In genomic region chr3:120772081-120772480, GRCh38 we compare ENCODE assay signal across 17 cellular contexts. TPM values are rescaled to one million over a fixed set of nuclear protein-coding genes. Genes with fewer than 3 reads are reported as not detected.
DNase-seq lines count a peak whose midpoint lies in the region; ATAC-seq, FAIRE-seq and TF ChIP-seq lines count a peak whose summit lies in the region.
"Had no signal": no experiment of that assay in that cellular context is flagged by ENCODE, and none has a peak within 500 bp of the region (broad histone marks: within the 10 kb centered on the region; RNA-seq: fewer than 3 reads in every experiment).

No MANE protein-coding gene starts in this region.

- no peaks in the 10 kb centered on the region for H3K36me3 ChIP-seq in A673 (ENCODE audit: insufficient read depth, low read length, poor library complexity, severe bottlenecking)
- peaks cover 0 to 3% of the 10 kb centered on the region in 2 experiments; a peak in 2 of 4 replicates for H3K36me3 ChIP-seq in GM12878 (ENCODE audit: control insufficient read depth in 2 of 2, insufficient read depth in 2 of 2, low read length in 1 of 2)
- peaks cover 16% of the 10 kb centered on the region for H3K36me3 ChIP-seq in CD4-positive, alpha-beta memory T cell (ENCODE audit: insufficient read depth, low read length)

- CTCF ChIA-PET in A673 (lab: Charles Lee), result no interaction called here
- CTCF ChIA-PET in GM12878 (lab: Yijun Ruan, JAX), result interaction anchor here (0.6 to 1.9 kb wide), 8 partner anchors 9 to 623 kb away, joined by 3 to 14 read pairs (median 3); no protein-coding TSS in a partner anchor
- CTCF ChIA-PET in CD4-positive, alpha-beta memory T cell (lab: Charles Lee; ENCODE audit: partially characterized antibody), result interaction anchor here (0.8 to 1.7 kb wide), 3 partner anchors 23 to 354 kb away, joined by 3 to 7 read pairs (median 6); no protein-coding TSS in a partner anchor

- no peak for TF ChIP-seq EP300 in GM12878 (IDR thresholded peaks at IDR 0.05; ENCODE audit: borderline replicate concordance in 1 of 2, control insufficient read depth in 1 of 2, low read depth in 2 of 2, low read length in 2 of 2)

- H3K9me3 Mint-ChIP-seq in CD4-positive, alpha-beta memory T cell, result no peaks in the 10 kb centered on the region
- H3K9me3 Mint-ChIP-seq: CD4-positive, CD25-positive, alpha-beta regulatory T cell had no signal

- H3K4me2 ChIP-seq in GM12878 (ENCODE audit: control insufficient read depth, insufficient read depth), result no peak overlapping the region
- H3K4me2 ChIP-seq: BLaER1 treated with 17β-estradiol and CSF1 and Interleukin-3, amounts not matched to agents 10 nM and 100 nM had no signal

- no peak for TF ChIP-seq CTCF in A673 (conservative IDR thresholded peaks at IDR 0.05; ENCODE audit: low read depth, low read length)
- TF ChIP-seq CTCF in GM12878 (IDR thresholded peaks at IDR 0.05 in 2 of 3, conservative IDR thresholded peaks at IDR 0.05 in 1 of 3; ENCODE audit: control insufficient read depth in 2 of 3, extremely low read depth in 1 of 3, insufficient read depth in 1 of 3, low read depth in 3 of 3, low read length in 3 of 3), result no peak

- no peak for TF ChIP-seq RAD21 in GM12878 (IDR thresholded peaks at IDR 0.05; ENCODE audit: insufficient read depth, low read depth, low read length)

- H3K4me1 Mint-ChIP-seq in CD4-positive, alpha-beta memory T cell, result peaks cover 18 to 29% (median 24%) of the 10 kb centered on the region in 4 donors

- no peak overlapping the region for H3K4me3 Mint-ChIP-seq in CD4-positive, alpha-beta memory T cell

- POLR2A ChIA-PET in A673 (lab: Charles Lee; ENCODE audit: low non-redundant PET) (no interaction called here), GM12878 (lab: Charles Lee) (interaction anchor here (0.7 to 1.3 kb wide), 4 partner anchors 8 to 31 kb away, joined by 3 read pairs; no protein-coding TSS in a partner anchor)
- POLR2A ChIA-PET in CD4-positive, alpha-beta memory T cell (lab: Charles Lee; ENCODE audit: partially characterized antibody), result interaction anchor here (0.7 to 1.5 kb wide), 2 partner anchors 175 kb away, joined by 3 read pairs; no protein-coding TSS in a partner anchor

- RAD21 ChIA-PET in GM12878 (lab: Charles Lee; ENCODE audit: unreplicated experiment), result interaction anchor here (1.1 to 1.4 kb wide), 2 partner anchors 9 kb away, joined by 4 to 9 read pairs; no protein-coding TSS in a partner anchor

- H3K9me3 ChIP-seq in A673 (ENCODE audit: low read depth, low read length, poor library complexity, severe bottlenecking), result no peaks in the 10 kb centered on the region
- no peaks in the 10 kb centered on the region for H3K9me3 ChIP-seq in GM12878 (replicated peaks; ENCODE audit: control insufficient read depth, insufficient read depth, low read length)
- H3K9me3 ChIP-seq in CD4-positive, alpha-beta memory T cell (ENCODE audit: control insufficient read depth in 1 of 2, low read length in 2 of 2), result no peaks in the 10 kb centered on the region
- H3K9me3 ChIP-seq: BLaER1 treated with 17β-estradiol and CSF1 and Interleukin-3, amounts not matched to agents 10 nM and 100 nM; HAP-1 had no signal

- no peaks in the 10 kb centered on the region for H3K27me3 Mint-ChIP-seq in CD4-positive, alpha-beta memory T cell
- H3K27me3 Mint-ChIP-seq: CD4-positive, CD25-positive, alpha-beta regulatory T cell had no signal

- no peak overlapping the region for H3K4me3 ChIP-seq in A673 (ENCODE audit: low read depth, low read length, poor library complexity, severe bottlenecking)
- H3K4me3 ChIP-seq in GM12878, result no peak overlapping the region
- no peak overlapping the region for H3K4me3 ChIP-seq in CD4-positive, alpha-beta memory T cell (ENCODE audit: low read length in 2 of 2)
- H3K4me3 ChIP-seq: BLaER1 treated with 17β-estradiol and CSF1 and Interleukin-3, amounts not matched to agents 10 nM and 100 nM; HAP-1 had no signal

- in situ Hi-C loops in GM12878 (cut with MboI), result no loop called here

- H3K27me3 ChIP-seq in A673 (replicated peaks; ENCODE audit: insufficient read depth, low read depth, low read length, poor library complexity) (no peaks in the 10 kb centered on the region), GM12878 (replicated peaks in 1 of 2; ENCODE audit: control insufficient read depth in 2 of 2, insufficient read depth in 2 of 2, low read length in 1 of 2) (no peaks in the 10 kb centered on the region)
- no peaks in the 10 kb centered on the region for H3K27me3 ChIP-seq in CD4-positive, alpha-beta memory T cell (ENCODE audit: insufficient read depth, low read length)
- H3K27me3 ChIP-seq: BLaER1 treated with 17β-estradiol and CSF1 and Interleukin-3, amounts not matched to agents 10 nM and 100 nM had no signal

- H3K27ac ChIP-seq in A673 (ENCODE audit: low read depth, low read length, poor library complexity, severe bottlenecking) (no peak overlapping the region), GM12878 (ENCODE audit: control insufficient read depth, insufficient read depth) (no peak overlapping the region)
- H3K27ac ChIP-seq in CD4-positive, alpha-beta memory T cell (ENCODE audit: low read depth, low read length), result no peak overlapping the region
- H3K27ac ChIP-seq: 22Rv1; BLaER1 treated with 17β-estradiol and CSF1 and Interleukin-3, amounts not matched to agents 10 nM and 100 nM had no signal

- peak overlapping the region in 2 of 7 donors; percentile 10 to 24 for H3K27ac Mint-ChIP-seq in CD4-positive, alpha-beta memory T cell

- no peak for TF ChIP-seq POLR2A in GM12878 (IDR thresholded peaks at IDR 0.05; ENCODE audit: low read depth, low read length)

- peaks cover 7% of the 10 kb centered on the region for H3K79me2 ChIP-seq in GM12878 (ENCODE audit: control insufficient read depth, insufficient read depth, low read length)

- 71% methylated on average over 2 of the region's 2 CpGs for WGBS in GM12878 (ENCODE audit: insufficient coverage, insufficient replicate concordance, low lambda C conversion rate, missing lambda C conversion rate)

- no peaks in the 10 kb centered on the region for H3K4me1 ChIP-seq in A673 (ENCODE audit: insufficient read depth, low read length, poor library complexity, severe bottlenecking)
- no peaks in the 10 kb centered on the region for H3K4me1 ChIP-seq in GM12878 (ENCODE audit: control insufficient read depth, insufficient read depth, low read length)
- no peaks in the 10 kb centered on the region for H3K4me1 ChIP-seq in CD4-positive, alpha-beta memory T cell (ENCODE audit: insufficient read depth, low read length)
- H3K4me1 ChIP-seq: BLaER1 treated with 17β-estradiol and CSF1 and Interleukin-3, amounts not matched to agents 10 nM and 100 nM; HAP-1 had no signal

- H3K36me3 Mint-ChIP-seq in CD4-positive, alpha-beta memory T cell, result peaks cover 15 to 23% of the 10 kb centered on the region in 2 donors

- no peak overlapping the region for H2AFZ ChIP-seq in GM12878 (ENCODE audit: control insufficient read depth, low read depth, low read length)

- intact Hi-C loops in A673 (cut with micrococcal nuclease; ENCODE audit: unreplicated experiment) (no loop called here), GM12878 (cut with micrococcal nuclease; ENCODE audit: unreplicated experiment) (no loop called here)
- intact Hi-C loops in CD4-positive, alpha-beta memory T cell (cut with micrococcal nuclease), result no loop called here

- TSS peak; percentile 26 for BruUV-seq in A673 (replicated peaks; lab: Mats Ljungman, UMichigan)
- BruUV-seq in GM12878 (replicated peaks; lab: Mats Ljungman, UMichigan), result no TSS peak

- SMC1A ChIA-PET in GM12878 (lab: Charles Lee; ENCODE audit: uncharacterized antibody, unreplicated experiment), result interaction anchor here (0.5 to 1.9 kb wide), 7 partner anchors 9 to 502 kb away, joined by 3 to 11 read pairs (median 4); no protein-coding TSS in a partner anchor

- no peak for FAIRE-seq in GM12878 (lab: Jason Lieb, UNC)

- no peaks in the 10 kb centered on the region for H4K20me1 ChIP-seq in GM12878 (ENCODE audit: control insufficient read depth, insufficient read depth)

- ATAC-seq in GM12878, result no peak
- no peak for ATAC-seq in GM21423 (IDR thresholded peaks at IDR 0.05; ENCODE audit: unreplicated experiment)
- no peak for ATAC-seq in HG03521 (IDR thresholded peaks at IDR 0.05; ENCODE audit: unreplicated experiment)

- no peak overlapping the region for H3K9ac ChIP-seq in GM12878 (ENCODE audit: control insufficient read depth, insufficient read depth, low read length)
- H3K9ac ChIP-seq: BLaER1 treated with 17β-estradiol and CSF1 and Interleukin-3, amounts not matched to agents 10 nM and 100 nM had no signal

- DNase-seq in A673 (ENCODE audit: low spot score) (peak; percentile 27), M059J (ENCODE audit: low read depth) (peak; percentile 62), GM12878 (ENCODE audit: low read depth, low spot score) (no peak), myocyte (ENCODE audit: low read depth) (peak; percentile 36), AG08396 (ENCODE audit: low spot score) (no peak)
- no peak for DNase-seq in CD4-positive, alpha-beta memory T cell
- DNase-seq: Calu3; CD4-positive, CD25-positive, alpha-beta regulatory T cell; DMS 273 treated with DMSO at 0.1 percent for 48 hours; GOT3; Kasumi-1; KBM-7 had no signal

RNA-seq across cellular contexts. Expression of gene GTF2E1, which starts 29.5 kb away (rescaled TPM):
- total RNA-seq in A673 (2021), result 21.7 and 24.3 TPM in 2 replicates
- 22.4 and 40.3 TPM in 2 replicates for total RNA-seq in M059J (2014; rRNA removed; shearing (Covaris generic))
- total RNA-seq in GM12878 (2013; cell fraction: nucleolus; rRNA removed), result 28.0 and 28.5 TPM in 2 replicates
- total RNA-seq in GM12878 (2014; rRNA removed), result 14.9 and 17.5 TPM in 2 replicates
- 17.9 and 18.5 TPM in 2 replicates for total RNA-seq in GM12878 (2014; rRNA removed; fragmentation: Illumina TruSeq; extraction: Trizol)
- total RNA-seq in GM12878 (2021), result 22.8 and 24.9 TPM in 2 replicates
- polyA plus RNA-seq in GM12878 (2011; ENCODE audit: low read depth), result 16.5 TPM
- 19.2 and 31.2 TPM in 2 replicates for polyA plus RNA-seq in GM12878 (2011; rRNA removed)
- polyA plus RNA-seq in GM12878 (2011; cell fraction: cytosol; rRNA removed), result 12.5 and 12.8 TPM in 2 replicates
- 7.3 and 7.7 TPM in 2 replicates for polyA plus RNA-seq in GM12878 (2011; cell fraction: nucleus; rRNA removed)
- 6.8 and 11.6 TPM in 2 replicates for polyA plus RNA-seq in GM12878 (2012)
- 21.9 and 28.9 TPM in 2 replicates for polyA plus RNA-seq in GM12878 (2014; fragmentation: Illumina TruSeq; extraction: Trizol)
- polyA plus RNA-seq in GM12878 (2014; fragmentation: Nextera tagmentation; extraction: Ambion mirVana), result 10 to 100 TPM in 1 of 2 experiments, 1 to 10 TPM in 1; 9.2 to 17.6 TPM
- polyA plus RNA-seq in GM12878 (2014; rRNA removed), result 14.1 and 14.5 TPM in 2 replicates
- 10 to 100 TPM; 13.0 to 13.9 TPM for polyA plus RNA-seq in GM12878 (2016; fragmentation: Nextera tagmentation; extraction: Ambion mirVana)
- polyA minus RNA-seq in GM12878 (2011; rRNA and poly(A)+ RNA removed), result 16.6 and 32.4 TPM in 2 replicates
- 6.2 and 7.6 TPM in 2 replicates for polyA minus RNA-seq in GM12878 (2011; cell fraction: cytosol; rRNA and poly(A)+ RNA removed)
- polyA minus RNA-seq in GM12878 (2011; cell fraction: nucleus; rRNA and poly(A)+ RNA removed), result 6.9 and 14.5 TPM in 2 replicates
- 21.5 and 21.9 TPM in 2 replicates for total RNA-seq in myocyte
- polyA plus RNA-seq in myocyte (2012), result 8.9 TPM
- 10 to 100 TPM; 30.0 to 30.2 TPM for total RNA-seq in CD4-positive, alpha-beta memory T cell
- polyA plus RNA-seq in CD4-positive, alpha-beta memory T cell, result 10 to 100 TPM; 15.3 to 16.1 TPM

RNA-seq across cellular contexts. Expression of gene RABL3, which starts 29.8 kb away (rescaled TPM):
- 16.5 and 18.2 TPM in 2 replicates for total RNA-seq in A673 (2021)
- 27.9 and 37.7 TPM in 2 replicates for total RNA-seq in M059J (2014; rRNA removed; shearing (Covaris generic))
- 15.9 and 16.3 TPM in 2 replicates for total RNA-seq in GM12878 (2013; cell fraction: nucleolus; rRNA removed)
- 10.5 and 11.1 TPM in 2 replicates for total RNA-seq in GM12878 (2014; rRNA removed)
- 21.7 and 21.8 TPM in 2 replicates for total RNA-seq in GM12878 (2014; rRNA removed; fragmentation: Illumina TruSeq; extraction: Trizol)
- 22.2 and 23.3 TPM in 2 replicates for total RNA-seq in GM12878 (2021)
- 14.2 TPM for polyA plus RNA-seq in GM12878 (2011; ENCODE audit: low read depth)
- polyA plus RNA-seq in GM12878 (2011; rRNA removed), result 12.8 and 19.4 TPM in 2 replicates
- polyA plus RNA-seq in GM12878 (2011; cell fraction: cytosol; rRNA removed), result 4.6 and 5.3 TPM in 2 replicates
- polyA plus RNA-seq in GM12878 (2011; cell fraction: nucleus; rRNA removed), result 2.8 and 3.6 TPM in 2 replicates
- polyA plus RNA-seq in GM12878 (2012), result 16.3 and 16.4 TPM in 2 replicates
- 37.7 and 50.0 TPM in 2 replicates for polyA plus RNA-seq in GM12878 (2014; fragmentation: Illumina TruSeq; extraction: Trizol)
- polyA plus RNA-seq in GM12878 (2014; fragmentation: Nextera tagmentation; extraction: Ambion mirVana), result 10 to 100 TPM; 28.1 to 30.3 TPM
- 13.6 and 14.4 TPM in 2 replicates for polyA plus RNA-seq in GM12878 (2014; rRNA removed)
- polyA plus RNA-seq in GM12878 (2016; fragmentation: Nextera tagmentation; extraction: Ambion mirVana), result 10 to 100 TPM; 36.5 to 38.0 TPM
- polyA minus RNA-seq in GM12878 (2011; rRNA and poly(A)+ RNA removed), result 6.7 and 7.9 TPM in 2 replicates
- polyA minus RNA-seq in GM12878 (2011; cell fraction: cytosol; rRNA and poly(A)+ RNA removed), result 1.9 and 2.6 TPM in 2 replicates
- 2.2 and 5.0 TPM in 2 replicates for polyA minus RNA-seq in GM12878 (2011; cell fraction: nucleus; rRNA and poly(A)+ RNA removed)
- 15.3 and 16.8 TPM in 2 replicates for total RNA-seq in myocyte
- 9.9 TPM for polyA plus RNA-seq in myocyte (2012)
- 10 to 100 TPM; 31.9 to 33.0 TPM for total RNA-seq in CD4-positive, alpha-beta memory T cell
- 10 to 100 TPM; 34.7 to 37.4 TPM for polyA plus RNA-seq in CD4-positive, alpha-beta memory T cell

Comparison
In these comparisons a context has a peak if more than half of its experiments do, and no peak if none do; other contexts are left out.
1. DNase-seq: peak in A673 (single experiment), M059J (single experiment) and myocyte (single experiment); none in GM12878 (single experiment), CD4-positive, alpha-beta memory T cell (0 of 5) and AG08396 (single experiment).